ENCODE assay signal across 1 cellular context in genomic region chr6:44092312-44092884, GRCh38.
TF ChIP-seq lines count a peak whose summit lies in the region.

No MANE protein-coding gene starts in this region.

TF ChIP-seq in HepG2, 621 proteins besides CTCF, POLR2A, EP300 and RAD21 (continued from another document and continues in another):
- no peak for TF ChIP-seq ZBTB39 (CRISPR knock-in tag; IDR thresholded peaks at IDR 0.05)
- 0 out of 2 replicates have a peak, but pooled peaks have one; percentile 32 for TF ChIP-seq JUN (CRISPR knock-in tag; IDR thresholded peaks at IDR 0.05)
- TF ChIP-seq POLR2AphosphoS5 (IDR thresholded peaks at IDR 0.05; ENCODE audit: low read depth, low read length): no peak
- no peak for TF ChIP-seq CENPT (CRISPR knock-in tag; IDR thresholded peaks at IDR 0.05; ENCODE audit: low read depth)
- no peak for TF ChIP-seq ZSCAN22 (CRISPR knock-in tag; IDR thresholded peaks at IDR 0.05)
- no peak for TF ChIP-seq ZNF260 (CRISPR knock-in tag; IDR thresholded peaks at IDR 0.05; ENCODE audit: borderline replicate concordance, low read depth)
- TF ChIP-seq SRY (CRISPR knock-in tag; IDR thresholded peaks at IDR 0.05): 0 out of 2 replicates have a peak, but pooled peaks have one; percentile 49
- peak; percentile 69; the same call in 1 of the 2 replicates for TF ChIP-seq TCF7 (IDR thresholded peaks at IDR 0.05; ENCODE audit: low read depth)
- no peak for TF ChIP-seq ARHGAP35 (CRISPR knock-in tag; IDR thresholded peaks at IDR 0.05; ENCODE audit: borderline replicate concordance)
- TF ChIP-seq ZNF841 (CRISPR knock-in tag; IDR thresholded peaks at IDR 0.05; ENCODE audit: borderline replicate concordance): no peak
- TF ChIP-seq FOXA1 (IDR thresholded peaks at IDR 0.05): no peak
- peak; percentile 90 for TF ChIP-seq FOXA1 (CRISPR knock-in tag; IDR thresholded peaks at IDR 0.05)
- no peak; the same call in 1 of the 2 replicates for TF ChIP-seq KLF11 (CRISPR knock-in tag; IDR thresholded peaks at IDR 0.05)
- peak; percentile 68 for TF ChIP-seq PATZ1 (CRISPR knock-in tag; IDR thresholded peaks at IDR 0.05)
- TF ChIP-seq ZNF552 (CRISPR knock-in tag; IDR thresholded peaks at IDR 0.05; ENCODE audit: borderline replicate concordance): no peak
- TF ChIP-seq SRSF1 (optimal IDR thresholded peaks at IDR 0.05; ENCODE audit: low read depth, low read length): no peak
- TF ChIP-seq ZNF251 (CRISPR knock-in tag; IDR thresholded peaks at IDR 0.05): no peak
- TF ChIP-seq ZNF644 (CRISPR knock-in tag; IDR thresholded peaks at IDR 0.05; ENCODE audit: low read depth): peak; percentile 57; the same call in 1 of the 2 replicates
- TF ChIP-seq ZNF761 (CRISPR knock-in tag; conservative IDR thresholded peaks at IDR 0.05): peak; percentile 75; the same call in 1 of the 2 replicates
- peak; percentile 97 for TF ChIP-seq FOXO1 (CRISPR knock-in tag; IDR thresholded peaks at IDR 0.05)
- TF ChIP-seq ZNF577 (CRISPR knock-in tag; IDR thresholded peaks at IDR 0.05; ENCODE audit: borderline replicate concordance, low read depth): no peak
- no peak for TF ChIP-seq ZFYVE20 (CRISPR knock-in tag; IDR thresholded peaks at IDR 0.05; ENCODE audit: borderline replicate concordance, low read depth)
- TF ChIP-seq CREBL2 (CRISPR knock-in tag; IDR thresholded peaks at IDR 0.05; ENCODE audit: borderline replicate concordance): no peak
- TF ChIP-seq ZNF766 (CRISPR knock-in tag; IDR thresholded peaks at IDR 0.05; ENCODE audit: borderline replicate concordance): peak; percentile 83; the same call in 1 of the 2 replicates
- no peak for TF ChIP-seq JARID2 (CRISPR knock-in tag; IDR thresholded peaks at IDR 0.05; ENCODE audit: insufficient replicate concordance)
- 0 out of 2 replicates have a peak, but pooled peaks have one; percentile 19 for TF ChIP-seq ZNF557 (CRISPR knock-in tag; IDR thresholded peaks at IDR 0.05)
- no peak for TF ChIP-seq GTF3A (CRISPR knock-in tag; conservative IDR thresholded peaks at IDR 0.05)
- TF ChIP-seq TGIF2 (CRISPR knock-in tag; IDR thresholded peaks at IDR 0.05): peak; percentile 45; the same call in 1 of the 2 replicates
- peak; percentile 54; the same call in 1 of the 2 replicates for TF ChIP-seq SMAD1 (CRISPR knock-in tag; IDR thresholded peaks at IDR 0.05; ENCODE audit: borderline replicate concordance, low read depth)
- no peak for TF ChIP-seq ZFAT (CRISPR knock-in tag; conservative IDR thresholded peaks at IDR 0.05)
- TF ChIP-seq HCFC1 (IDR thresholded peaks at IDR 0.05; ENCODE audit: low read depth, low read length): no peak
- TF ChIP-seq MXD4 (CRISPR knock-in tag; IDR thresholded peaks at IDR 0.05): peak; percentile 81; the same call in 1 of the 2 replicates
- TF ChIP-seq SMC3 (IDR thresholded peaks at IDR 0.05; ENCODE audit: low read length): no peak
- no peak for TF ChIP-seq PHF20 (CRISPR knock-in tag; IDR thresholded peaks at IDR 0.05)
- 0 out of 2 replicates have a peak, but pooled peaks have one; percentile 26 for TF ChIP-seq RFXAP (CRISPR knock-in tag; IDR thresholded peaks at IDR 0.05; ENCODE audit: borderline replicate concordance)
- no peak for TF ChIP-seq MBNL3 (CRISPR knock-in tag; conservative IDR thresholded peaks at IDR 0.05)
- peak; percentile 42; the same call in 1 of the 2 replicates for TF ChIP-seq ZNF703 (CRISPR knock-in tag; IDR thresholded peaks at IDR 0.05; ENCODE audit: borderline replicate concordance)
- TF ChIP-seq ZFP90 (CRISPR knock-in tag; IDR thresholded peaks at IDR 0.05; ENCODE audit: borderline replicate concordance): peak; percentile 17; the same call in 1 of the 2 replicates
- no peak for TF ChIP-seq ATM (IDR thresholded peaks at IDR 0.05; ENCODE audit: borderline replicate concordance)
- no peak for TF ChIP-seq MZF1 (CRISPR knock-in tag; IDR thresholded peaks at IDR 0.05; ENCODE audit: borderline replicate concordance)
- TF ChIP-seq KDM3A (CRISPR knock-in tag; IDR thresholded peaks at IDR 0.05; ENCODE audit: low read depth): peak; percentile 36; the same call in 1 of the 2 replicates
- TF ChIP-seq, protein P1, sequence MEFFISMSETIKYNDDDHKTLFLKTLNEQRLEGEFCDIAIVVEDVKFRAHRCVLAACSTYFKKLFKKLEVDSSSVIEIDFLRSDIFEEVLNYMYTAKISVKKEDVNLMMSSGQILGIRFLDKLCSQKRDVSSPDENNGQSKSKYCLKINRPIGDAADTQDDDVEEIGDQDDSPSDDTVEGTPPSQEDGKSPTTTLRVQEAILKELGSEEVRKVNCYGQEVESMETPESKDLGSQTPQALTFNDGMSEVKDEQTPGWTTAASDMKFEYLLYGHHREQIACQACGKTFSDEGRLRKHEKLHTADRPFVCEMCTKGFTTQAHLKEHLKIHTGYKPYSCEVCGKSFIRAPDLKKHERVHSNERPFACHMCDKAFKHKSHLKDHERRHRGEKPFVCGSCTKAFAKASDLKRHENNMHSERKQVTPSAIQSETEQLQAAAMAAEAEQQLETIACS (CRISPR knock-in tag; IDR thresholded peaks at IDR 0.05): no peak
- TF ChIP-seq TBX2 (CRISPR knock-in tag; IDR thresholded peaks at IDR 0.05; ENCODE audit: borderline replicate concordance): peak; percentile 95
- no peak for TF ChIP-seq ATAD3A (CRISPR knock-in tag; IDR thresholded peaks at IDR 0.05)
- TF ChIP-seq, protein P2, sequence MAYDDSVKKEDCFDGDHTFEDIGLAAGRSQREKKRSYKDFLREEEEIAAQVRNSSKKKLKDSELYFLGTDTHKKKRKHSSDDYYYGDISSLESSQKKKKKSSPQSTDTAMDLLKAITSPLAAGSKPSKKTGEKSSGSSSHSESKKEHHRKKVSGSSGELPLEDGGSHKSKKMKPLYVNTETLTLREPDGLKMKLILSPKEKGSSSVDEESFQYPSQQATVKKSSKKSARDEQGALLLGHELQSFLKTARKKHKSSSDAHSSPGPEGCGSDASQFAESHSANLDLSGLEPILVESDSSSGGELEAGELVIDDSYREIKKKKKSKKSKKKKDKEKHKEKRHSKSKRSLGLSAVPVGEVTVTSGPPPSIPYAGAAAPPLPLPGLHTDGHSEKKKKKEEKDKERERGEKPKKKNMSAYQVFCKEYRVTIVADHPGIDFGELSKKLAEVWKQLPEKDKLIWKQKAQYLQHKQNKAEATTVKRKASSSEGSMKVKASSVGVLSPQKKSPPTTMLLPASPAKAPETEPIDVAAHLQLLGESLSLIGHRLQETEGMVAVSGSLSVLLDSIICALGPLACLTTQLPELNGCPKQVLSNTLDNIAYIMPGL (CRISPR knock-in tag; IDR thresholded peaks at IDR 0.05; ENCODE audit: borderline replicate concordance in 1 of 2, low read depth in 1 of 2): peak; percentile 3 to 59; a peak in 1 of 4 replicates
- TF ChIP-seq CERS6 (CRISPR knock-in tag; IDR thresholded peaks at IDR 0.05): no peak
- peak; percentile 61; the same call in 1 of the 2 replicates for TF ChIP-seq SOX13 (IDR thresholded peaks at IDR 0.05)
- TF ChIP-seq SOX13 (CRISPR knock-in tag; conservative IDR thresholded peaks at IDR 0.05 in 1 of 2, IDR thresholded peaks at IDR 0.05 in 1 of 2): peak in 1 of 2 experiments; percentile 78; a peak in 1 of 4 replicates
- TF ChIP-seq MXD1 (CRISPR knock-in tag; IDR thresholded peaks at IDR 0.05): no peak
- no peak for TF ChIP-seq XBP1 (CRISPR knock-in tag; IDR thresholded peaks at IDR 0.05)
- no peak for TF ChIP-seq POGK (CRISPR knock-in tag; conservative IDR thresholded peaks at IDR 0.05)
- no peak for TF ChIP-seq GABPA (IDR thresholded peaks at IDR 0.05; ENCODE audit: low read depth, low read length)
- TF ChIP-seq GABPA (CRISPR knock-in tag; IDR thresholded peaks at IDR 0.05; ENCODE audit: low read depth): peak; percentile 55; the same call in 1 of the 2 replicates
- no peak; the same call in 1 of the 2 replicates for TF ChIP-seq ZBTB8A (CRISPR knock-in tag; IDR thresholded peaks at IDR 0.05; ENCODE audit: borderline replicate concordance, low read depth)
- TF ChIP-seq RFX3 (CRISPR knock-in tag; IDR thresholded peaks at IDR 0.05): no peak
- TF ChIP-seq ZNF737 (CRISPR knock-in tag; IDR thresholded peaks at IDR 0.05; ENCODE audit: borderline replicate concordance): no peak
- peak; percentile 52; the same call in 1 of the 2 replicates for TF ChIP-seq NCOR1 (IDR thresholded peaks at IDR 0.05; ENCODE audit: borderline replicate concordance, low read length)
- TF ChIP-seq, protein P3, sequence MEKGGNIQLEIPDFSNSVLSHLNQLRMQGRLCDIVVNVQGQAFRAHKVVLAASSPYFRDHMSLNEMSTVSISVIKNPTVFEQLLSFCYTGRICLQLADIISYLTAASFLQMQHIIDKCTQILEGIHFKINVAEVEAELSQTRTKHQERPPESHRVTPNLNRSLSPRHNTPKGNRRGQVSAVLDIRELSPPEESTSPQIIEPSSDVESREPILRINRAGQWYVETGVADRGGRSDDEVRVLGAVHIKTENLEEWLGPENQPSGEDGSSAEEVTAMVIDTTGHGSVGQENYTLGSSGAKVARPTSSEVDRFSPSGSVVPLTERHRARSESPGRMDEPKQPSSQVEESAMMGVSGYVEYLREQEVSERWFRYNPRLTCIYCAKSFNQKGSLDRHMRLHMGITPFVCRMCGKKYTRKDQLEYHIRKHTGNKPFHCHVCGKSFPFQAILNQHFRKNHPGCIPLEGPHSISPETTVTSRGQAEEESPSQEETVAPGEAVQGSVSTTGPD (CRISPR knock-in tag; IDR thresholded peaks at IDR 0.05): no peak; the same call in 1 of the 2 replicates
- peak; percentile 98 for TF ChIP-seq ADNP (CRISPR knock-in tag; IDR thresholded peaks at IDR 0.05)
- no peak for TF ChIP-seq SATB2 (CRISPR knock-in tag; IDR thresholded peaks at IDR 0.05)
- TF ChIP-seq HNF1B (CRISPR knock-in tag; IDR thresholded peaks at IDR 0.05): peak; percentile 98
- peak; percentile 38; the same call in 1 of the 2 replicates for TF ChIP-seq ZKSCAN1 (IDR thresholded peaks at IDR 0.05; ENCODE audit: low read length)
- no peak for TF ChIP-seq ZNF234 (CRISPR knock-in tag; conservative IDR thresholded peaks at IDR 0.05)
